In the genomic region with DNA sequence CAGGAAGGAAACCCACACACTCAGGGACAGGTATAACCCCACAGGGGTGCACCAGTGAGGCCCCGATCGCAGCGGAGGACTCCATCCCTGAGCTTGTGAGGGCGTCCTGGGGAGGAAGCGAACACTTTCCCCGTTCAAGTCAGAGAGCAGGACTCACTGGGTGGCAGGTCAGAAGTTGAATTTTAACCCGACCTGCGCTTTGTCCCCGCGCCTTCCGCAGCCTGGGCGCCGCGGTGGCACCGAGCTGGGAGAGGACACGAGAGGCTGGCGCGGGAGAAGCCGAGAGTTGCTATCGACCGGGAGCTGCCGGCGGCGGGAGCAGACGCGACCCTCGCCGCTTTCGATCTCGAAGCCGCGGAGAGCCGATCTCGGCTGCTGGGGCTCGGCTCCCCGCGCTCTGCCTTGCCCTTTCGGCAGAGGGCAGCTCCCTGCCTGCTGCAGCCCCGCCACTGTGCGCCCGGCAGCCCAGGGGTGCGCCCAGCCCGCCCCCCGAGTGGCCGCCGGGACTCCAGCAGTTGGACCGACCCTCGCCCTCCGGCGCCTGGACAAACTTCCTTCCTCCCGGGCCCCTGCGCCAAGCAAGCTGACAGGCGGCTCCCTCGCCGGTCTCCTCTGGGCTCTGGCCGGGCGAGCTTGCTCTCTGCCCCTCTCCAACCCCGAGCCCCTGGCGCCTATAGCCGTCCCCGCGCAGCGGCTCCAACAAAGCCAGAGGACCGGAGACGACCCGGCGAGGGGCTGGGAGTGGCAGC, we compare ENCODE assay signal across 9 cellular contexts. TPM values are rescaled to one million over a fixed set of nuclear protein-coding genes. Genes with fewer than 3 reads are reported as not detected.
DNase-seq lines count a peak whose midpoint lies in the region; ATAC-seq, FAIRE-seq and TF ChIP-seq lines count a peak whose summit lies in the region.
"Had no signal": no experiment of that assay in that cellular context is flagged by ENCODE, and none has a peak within 500 bp of the region (broad histone marks: within the 10 kb centered on the region; RNA-seq: fewer than 3 reads in every experiment).

No MANE protein-coding gene starts in this region.

- H3K9me3 ChIP-seq in SJCRH30 (replicated peaks), result no peaks in the 10 kb centered on the region

- peaks cover 22% of the 10 kb centered on the region for H3K4me1 ChIP-seq in SJCRH30

- no peak for TF ChIP-seq POLR2A in GM12891 (IDR thresholded peaks at IDR 0.05; ENCODE audit: low read depth, low read length)

- H3K4me3 ChIP-seq in SJCRH30, result peak overlapping the region; percentile 97
- peak overlapping the region; percentile 76 for H3K4me3 ChIP-seq in fibroblast of mammary gland (ENCODE audit: control insufficient read depth, low read depth, low read length)

- DNase-seq in DMS153 treated with DMSO at 0.1 percent for 48 hours (lab: John Stamatoyannopoulos, UW; ENCODE audit: unreplicated experiment) (peak; percentile 66), SJCRH30 (peak; percentile 70 to 80), fibroblast of mammary gland (ENCODE audit: low read depth) (peak; percentile 35), myocyte (ENCODE audit: low read depth) (peak; percentile 54), GM12891 (ENCODE audit: insufficient read length, low spot score) (no peak)
- DNase-seq in activated CD8-positive, alpha-beta memory T cell treated with anti-CD3 and anti-CD28 coated beads for 24 hours, result no peak
- DNase-seq: activated B cell treated with CpG ODN at 0.5 μM for 24 hours had no signal

- no peak for TF ChIP-seq CTCF in fibroblast of mammary gland (conservative IDR thresholded peaks at IDR 0.05; ENCODE audit: control insufficient read depth, insufficient read depth, low read depth, low read length)

- H3K36me3 ChIP-seq in SJCRH30, result peaks cover 3% of the 10 kb centered on the region; the same call in 1 of the 2 replicates

- peak overlapping the region; percentile 91 for H3K27ac ChIP-seq in SJCRH30

- FAIRE-seq in GM12891 (lab: Jason Lieb, UNC), result no peak

- H3K27me3 ChIP-seq in SJCRH30, result no peaks in the 10 kb centered on the region

- ATAC-seq in GM19351 (IDR thresholded peaks at IDR 0.05; ENCODE audit: unreplicated experiment) (peak; percentile 74), HG03159 (IDR thresholded peaks at IDR 0.05; ENCODE audit: unreplicated experiment) (peak; percentile 50)

TF ChIP-seq in GM12891, 5 proteins besides CTCF, POLR2A, EP300 and RAD21:
- TF ChIP-seq POLR2AphosphoS5 (IDR thresholded peaks at IDR 0.05; ENCODE audit: low read depth, low read length) (no peak), POU2F2 (IDR thresholded peaks at IDR 0.05; ENCODE audit: low read depth, low read length) (no peak), SPI1 (IDR thresholded peaks at IDR 0.05; ENCODE audit: low read depth, low read length) (no peak), PAX5 (IDR thresholded peaks at IDR 0.05; ENCODE audit: insufficient read depth, low read length, severe bottlenecking) (no peak), TAF1 (IDR thresholded peaks at IDR 0.05; ENCODE audit: low read depth, low read length) (no peak)
TF ChIP-seq in GM12891: peak in this region for 0.

RNA-seq across cellular contexts. Expression of a gene that starts 0.9 kb away (rescaled TPM):
- total RNA-seq in SJCRH30 (2014; rRNA removed; shearing (Covaris generic)), result 52.2 and 57.8 TPM in 2 replicates
- total RNA-seq in myocyte, result 0.21 and 0.26 TPM in 2 replicates
- 0.38 TPM for polyA plus RNA-seq in myocyte (2012)
- 1.2 TPM for polyA plus RNA-seq in GM12891 (2012; ENCODE audit: low read depth, missing spikeins)
- total RNA-seq: activated B cell treated with CpG ODN at 0.5 μM for 24 hours had no signal

Comparison
In these comparisons a context has a peak if more than half of its experiments do, and no peak if none do; other contexts are left out.
1. DNase-seq: peak in DMS153 treated with DMSO at 0.1 percent for 48 hours (single experiment), SJCRH30 (2 of 2), fibroblast of mammary gland (single experiment) and myocyte (single experiment); none in activated CD8-positive, alpha-beta memory T cell treated with anti-CD3 and anti-CD28 coated beads for 24 hours (single experiment) and GM12891 (single experiment).
2. RNA of a gene that starts 0.9 kb away (total RNA-seq): 52.2 to 57.8 TPM in SJCRH30; 0.21 to 0.26 TPM in myocyte; every median in the first group is over 10 times any median in the second.